Comparison of ENCODE assay signal across 35 cellular contexts in the genomic region with DNA sequence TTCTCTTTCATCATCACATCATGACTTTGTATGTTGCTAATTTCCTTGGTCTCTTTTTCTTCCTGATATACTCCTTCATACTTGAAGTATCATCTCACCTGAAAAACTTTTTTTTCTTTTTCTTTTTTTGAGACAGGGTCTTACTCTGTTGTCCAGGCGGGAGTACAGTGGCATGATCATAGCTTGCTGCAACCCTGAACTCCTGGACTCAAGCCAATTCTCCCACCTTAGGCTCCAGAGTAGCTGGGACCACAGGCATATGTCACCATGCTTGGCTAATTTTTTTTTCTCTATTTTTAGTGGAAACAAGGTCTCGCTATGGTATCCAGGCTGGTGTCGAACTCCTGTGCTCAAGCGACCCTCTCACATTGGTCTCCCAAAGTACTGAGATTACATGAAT.
"Had no signal": no experiment of that assay in that cellular context is flagged by ENCODE, and none has a peak within 500 bp of the region (broad histone marks: within the 10 kb centered on the region; RNA-seq: fewer than 3 reads in every experiment).

No MANE protein-coding gene starts in this region.

- H3K4me1 Mint-ChIP-seq: activated B cell treated with CpG ODN at 0.5 μM for 24 hours, brain had no signal

- H3K27ac ChIP-seq: ascending aorta, cardiac muscle cell, VCaP had no signal

- H3K9me3 ChIP-seq: ascending aorta had no signal

- H3K9me3 Mint-ChIP-seq: activated B cell treated with CpG ODN at 0.5 μM for 24 hours; activated CD4-positive, alpha-beta memory T cell treated with anti-CD3 and anti-CD28 coated beads for 36 hours; activated CD4-positive, alpha-beta T cell treated with anti-CD3 and anti-CD28 coated beads, Interleukin-2, amount 10 ng/mL, durations not matched to agents 24 days and 14 days; activated CD8-positive, alpha-beta T cell treated with anti-CD3 and anti-CD28 coated beads for 36 hours; activated naive CD4-positive, alpha-beta T cell treated with anti-CD3 and anti-CD28 coated beads, Interleukin-2, amount 10 ng/mL, durations not matched to agents 7 days and 5 days; activated naive CD4-positive, alpha-beta T cell treated with anti-CD3 and anti-CD28 coated beads, Interleukin-2, amount 50 U/mL, for 24 hours; activated naive CD8-positive, alpha-beta T cell treated with anti-CD3 and anti-CD28 coated beads, Interleukin-2, amount 10 ng/mL, durations not matched to agents 7 days and 5 days; activated naive CD8-positive, alpha-beta T cell treated with anti-CD3 and anti-CD28 coated beads, Interleukin-2, amount 50 U/mL, for 24 hours; activated T-cell treated with anti-CD3 and anti-CD28 coated beads, Interleukin-2, amount 50 U/mL, for 4 hours; activated T-cell treated with anti-CD3 and anti-CD28 coated beads, Interleukin-2, amount 50 U/mL, for 72 hours; activated T-helper 1 cell treated with anti-CD3 and anti-CD28 coated beads, Interleukin-12 subunit alpha, Interleukin-12 subunit beta, Interleukin-2, Interleukin-4 antibody, amounts not matched to agents 30 ng/mL and 10 ng/mL and 1 ng/mL, durations not matched to agents 14 hours and 24 hours and 36 hours; activated T-helper 2 cell treated with anti-CD3 and anti-CD28 coated beads, Interferon-gamma antibody, Interleukin-2, Interleukin-4, amounts not matched to agents 10 μg/mL and 5 μg/mL and 100 μg/mL, durations not matched to agents 14 hours and 24 hours and 36 hours; brain; central memory CD8-positive, alpha-beta T cell; T-helper 2 cell treated with Interferon-gamma antibody and Interleukin-4, amounts not matched to agents 5 μg/mL and 100 μg/mL, for 36 hours had no signal

- H3K4me1 ChIP-seq: ascending aorta had no signal

- H3K4me3 ChIP-seq: ascending aorta, cardiac muscle cell had no signal

- ATAC-seq: activated CD8-positive, alpha-beta T cell treated with anti-CD3 and anti-CD28 coated beads for 36 hours; activated naive CD8-positive, alpha-beta T cell treated with anti-CD3 and anti-CD28 coated beads, Interleukin-2, amount 50 U/mL, for 24 hours; activated T-cell treated with anti-CD3 and anti-CD28 coated beads, Interleukin-2, amount 50 U/mL, for 4 hours; activated T-cell treated with anti-CD3 and anti-CD28 coated beads, Interleukin-2, amount 50 U/mL, for 72 hours had no signal

- H3K36me3 ChIP-seq: ascending aorta, cardiac muscle cell had no signal

- H3K27me3 Mint-ChIP-seq: activated B cell treated with CpG ODN at 0.5 μM for 24 hours; activated CD4-positive, alpha-beta memory T cell treated with anti-CD3 and anti-CD28 coated beads for 36 hours; activated CD4-positive, alpha-beta T cell treated with anti-CD3 and anti-CD28 coated beads, Interleukin-2, amount 10 ng/mL, durations not matched to agents 24 days and 14 days; activated CD8-positive, alpha-beta T cell treated with anti-CD3 and anti-CD28 coated beads for 36 hours; activated naive CD4-positive, alpha-beta T cell treated with anti-CD3 and anti-CD28 coated beads, Interleukin-2, amount 10 ng/mL, durations not matched to agents 7 days and 5 days; activated naive CD4-positive, alpha-beta T cell treated with anti-CD3 and anti-CD28 coated beads, Interleukin-2, amount 50 U/mL, for 24 hours; activated naive CD8-positive, alpha-beta T cell; activated naive CD8-positive, alpha-beta T cell treated with anti-CD3 and anti-CD28 coated beads, Interleukin-2, amount 10 ng/mL, durations not matched to agents 7 days and 5 days; activated naive CD8-positive, alpha-beta T cell treated with anti-CD3 and anti-CD28 coated beads, Interleukin-2, amount 50 U/mL, for 24 hours; central memory CD8-positive, alpha-beta T cell had no signal

- H3K27me3 ChIP-seq: ascending aorta, cardiac muscle cell had no signal

- H3K27ac Mint-ChIP-seq: activated B cell treated with CpG ODN at 0.5 μM for 24 hours; activated CD4-positive, alpha-beta memory T cell treated with anti-CD3 and anti-CD28 coated beads for 36 hours; activated CD4-positive, alpha-beta T cell treated with anti-CD3 and anti-CD28 coated beads, Interleukin-2, amount 10 ng/mL, durations not matched to agents 24 days and 14 days; activated CD8-positive, alpha-beta T cell treated with anti-CD3 and anti-CD28 coated beads for 36 hours; activated naive CD4-positive, alpha-beta T cell treated with anti-CD3 and anti-CD28 coated beads, Interleukin-2, amount 10 ng/mL, durations not matched to agents 7 days and 5 days; activated naive CD4-positive, alpha-beta T cell treated with anti-CD3 and anti-CD28 coated beads, Interleukin-2, amount 50 U/mL, for 24 hours; activated naive CD8-positive, alpha-beta T cell; activated naive CD8-positive, alpha-beta T cell treated with anti-CD3 and anti-CD28 coated beads, Interleukin-2, amount 10 ng/mL, durations not matched to agents 7 days and 5 days; activated naive CD8-positive, alpha-beta T cell treated with anti-CD3 and anti-CD28 coated beads, Interleukin-2, amount 50 U/mL, for 24 hours; activated T-cell treated with anti-CD3 and anti-CD28 coated beads, Interleukin-2, amount 50 U/mL, for 72 hours; activated T-helper 1 cell treated with anti-CD3 and anti-CD28 coated beads, Interleukin-12 subunit alpha, Interleukin-12 subunit beta, Interleukin-2, Interleukin-4 antibody, amounts not matched to agents 30 ng/mL and 10 ng/mL and 1 ng/mL, durations not matched to agents 14 hours and 24 hours and 36 hours; activated T-helper 2 cell treated with anti-CD3 and anti-CD28 coated beads, Interferon-gamma antibody, Interleukin-2, Interleukin-4, amounts not matched to agents 10 μg/mL and 5 μg/mL and 100 μg/mL, durations not matched to agents 14 hours and 24 hours and 36 hours; brain; T-helper 2 cell treated with Interferon-gamma antibody and Interleukin-4, amounts not matched to agents 5 μg/mL and 100 μg/mL, for 36 hours had no signal

- H3K4me3 Mint-ChIP-seq: activated B cell treated with CpG ODN at 0.5 μM for 24 hours; activated CD4-positive, alpha-beta memory T cell treated with anti-CD3 and anti-CD28 coated beads for 36 hours; activated CD4-positive, alpha-beta T cell treated with anti-CD3 and anti-CD28 coated beads, Interleukin-2, amount 10 ng/mL, durations not matched to agents 24 days and 14 days; activated CD8-positive, alpha-beta T cell treated with anti-CD3 and anti-CD28 coated beads for 36 hours; activated naive CD4-positive, alpha-beta T cell treated with anti-CD3 and anti-CD28 coated beads, Interleukin-2, amount 10 ng/mL, durations not matched to agents 7 days and 5 days; activated naive CD4-positive, alpha-beta T cell treated with anti-CD3 and anti-CD28 coated beads, Interleukin-2, amount 50 U/mL, for 24 hours; activated naive CD8-positive, alpha-beta T cell; activated naive CD8-positive, alpha-beta T cell treated with anti-CD3 and anti-CD28 coated beads, Interleukin-2, amount 10 ng/mL, durations not matched to agents 7 days and 5 days; activated naive CD8-positive, alpha-beta T cell treated with anti-CD3 and anti-CD28 coated beads, Interleukin-2, amount 50 U/mL, for 24 hours; activated T-cell treated with anti-CD3 and anti-CD28 coated beads, Interleukin-2, amount 50 U/mL, for 4 hours; activated T-cell treated with anti-CD3 and anti-CD28 coated beads, Interleukin-2, amount 50 U/mL, for 72 hours; activated T-helper 1 cell treated with anti-CD3 and anti-CD28 coated beads, Interleukin-12 subunit alpha, Interleukin-12 subunit beta, Interleukin-2, Interleukin-4 antibody, amounts not matched to agents 30 ng/mL and 10 ng/mL and 1 ng/mL, durations not matched to agents 14 hours and 24 hours and 36 hours; brain; central memory CD8-positive, alpha-beta T cell; T-helper 2 cell treated with Interferon-gamma antibody and Interleukin-4, amounts not matched to agents 5 μg/mL and 100 μg/mL, for 36 hours had no signal

- DNase-seq: activated B cell treated with CpG ODN at 0.5 μM for 24 hours; activated CD4-positive, alpha-beta memory T cell treated with anti-CD3 and anti-CD28 coated beads for 36 hours; activated CD4-positive, alpha-beta T cell treated with anti-CD3 and anti-CD28 coated beads for 4 hours; activated CD4-positive, alpha-beta T cell treated with anti-CD3 and anti-CD28 coated beads, Interleukin-2, amount 10 ng/mL, durations not matched to agents 24 days and 14 days; activated CD4-positive, alpha-beta T cell treated with anti-CD3 and anti-CD28 coated beads, Interleukin-2, amount 50 U/mL, for 1 hour; activated CD4-positive, alpha-beta T cell treated with anti-CD3 and anti-CD28 coated beads, Interleukin-2, amount 50 U/mL, for 4 hours; activated CD4-positive, CD25-positive, alpha-beta regulatory T cell treated with anti-CD3 and anti-CD28 coated beads, Interleukin-2, amount 50 U/mL, for 72 hours; activated CD8-positive, alpha-beta memory T cell treated with anti-CD3 and anti-CD28 coated beads, Interleukin-2, amount 50 U/mL, for 4 hours; activated CD8-positive, alpha-beta T cell treated with anti-CD3 and anti-CD28 coated beads for 36 hours; activated effector memory CD4-positive, alpha-beta T cell treated with Interleukin-2 at 50 U/mL for 16 hours; activated gamma-delta T cell; activated naive CD4-positive, alpha-beta T cell treated with anti-CD3 and anti-CD28 coated beads, Interleukin-2, amount 10 ng/mL, durations not matched to agents 7 days and 5 days; activated naive CD4-positive, alpha-beta T cell treated with Interleukin-2 at 50 U/mL for 16 hours; activated naive CD8-positive, alpha-beta T cell treated with anti-CD3 and anti-CD28 coated beads, Interleukin-2, amount 10 ng/mL, durations not matched to agents 7 days and 5 days; activated naive CD8-positive, alpha-beta T cell treated with anti-CD3 and anti-CD28 coated beads, Interleukin-2, amount 50 U/mL, for 24 hours; activated T-cell treated with anti-CD3 and anti-CD28 coated beads for 4 hours; activated T-cell treated with anti-CD3 and anti-CD28 coated beads, Interleukin-2, amount 50 U/mL, for 1 hour; activated T-cell treated with anti-CD3 and anti-CD28 coated beads, Interleukin-2, amount 50 U/mL, for 4 hours; activated T-cell treated with anti-CD3 and anti-CD28 coated beads, Interleukin-2, amount 50 U/mL, for 72 hours; amygdala; anterior cingulate cortex; caudate nucleus; T-helper 2 cell; T-helper 9 cell had no signal

- FAIRE-seq: bronchial epithelial cell had no signal
